ENCODE assay signal across 9 cellular contexts in the genomic region with DNA sequence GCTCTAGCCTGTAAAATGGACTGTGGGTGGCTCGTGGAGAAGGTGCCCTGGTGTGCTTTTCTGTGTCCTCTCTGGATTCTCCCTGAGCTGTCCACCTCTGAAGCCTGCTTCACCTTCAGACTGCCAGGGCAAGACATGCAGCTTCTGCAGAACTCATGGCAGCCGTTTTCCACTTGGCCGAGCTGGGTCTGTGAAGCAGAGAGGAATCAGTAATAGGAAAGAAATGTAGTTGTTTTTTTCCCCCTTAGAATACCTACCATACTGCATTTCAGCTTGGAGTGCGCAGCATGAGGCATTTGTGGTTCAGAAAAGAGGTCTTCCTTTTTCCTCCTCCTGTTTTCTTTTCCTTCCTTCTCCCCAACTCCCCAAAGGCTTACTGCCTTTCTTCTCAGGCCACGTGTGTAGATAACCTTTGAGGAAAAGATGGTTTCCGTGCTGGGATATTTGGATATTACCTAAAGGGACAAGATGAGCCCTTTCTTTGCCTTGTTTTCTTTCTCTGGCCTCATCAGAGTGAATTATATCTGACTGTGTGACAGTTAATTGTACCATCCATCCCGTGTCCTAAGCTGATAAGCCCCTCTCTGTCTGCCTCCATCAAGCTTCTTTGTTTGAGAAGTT. TPM values are rescaled to one million over a fixed set of nuclear protein-coding genes. Genes with fewer than 3 reads are reported as not detected.
DNase-seq lines count a peak whose midpoint lies in the region; ATAC-seq and TF ChIP-seq lines count a peak whose summit lies in the region.
"Had no signal": no experiment of that assay in that cellular context is flagged by ENCODE, and none has a peak within 500 bp of the region (broad histone marks: within the 10 kb centered on the region; RNA-seq: fewer than 3 reads in every experiment).

No MANE protein-coding gene starts in this region.

- CTCF ChIA-PET in Panc1 (lab: Charles Lee): no interaction called here

- in situ Hi-C loops in GM23248 (cut with MboI) (no loop called here), Panc1 (cut with HindIII; ENCODE audit: low pct_unique_long_range_greater_than_20kb, low sequenced_read_pairs) (no loop called here), gastrocnemius medialis (cut with MboI; ENCODE audit: low sequenced_read_pairs in 4 of 4) (no loop called here)

- peak; percentile 55 for DNase-seq in GM23248
- DNase-seq in Panc1 (ENCODE audit: low read depth, low spot score): no peak
- DNase-seq in gastrocnemius medialis: no peak
- no peak for DNase-seq in NCI-H128 (lab: John Stamatoyannopoulos, UW; ENCODE audit: unreplicated experiment)
- DNase-seq in amniotic stem cell (lab: John Stamatoyannopoulos, UW): no peak
- DNase-seq in head of caudate nucleus: no peak
- DNase-seq: activated CD4-positive, alpha-beta T cell treated with anti-CD3 and anti-CD28 coated beads, Interleukin-2, amount 50 U/mL, for 48 hours had no signal

- WGBS in GM23248 (ENCODE audit: low coverage in 1 of 2, low lambda C conversion rate in 2 of 2, missing lambda C conversion rate in 2 of 2), 2 experiments: 45 to 53% methylated on average over 7 of the region's 7 CpGs
- WGBS in esophagus, 2 donors: 45 to 50% methylated on average over 7 of the region's 7 CpGs

- peak overlapping the region; percentile 45 for H3K4me3 ChIP-seq in GM23248
- H3K4me3 ChIP-seq in Panc1 (ENCODE audit: low read depth in 2 of 2, low read length in 2 of 2): no peak overlapping the region
- no peak overlapping the region for H3K4me3 ChIP-seq in esophagus (ENCODE audit: low read depth in 1 of 2, low read length in 2 of 2)
- H3K4me3 ChIP-seq in gastrocnemius medialis: no peak overlapping the region

- H3K9ac ChIP-seq in GM23248: peak overlapping the region; percentile 64

- no TSS peak for BruUV-seq in Panc1 (replicated peaks; lab: Mats Ljungman, UMichigan)

- H3K27ac ChIP-seq in GM23248 (peak overlapping the region; percentile 76), Panc1 (ENCODE audit: low read length) (peak overlapping the region; percentile 26; the same call in 1 of the 2 replicates), esophagus (ENCODE audit: low read depth in 2 of 2, low read length in 1 of 2) (peak overlapping the region; percentile 95 to 98), gastrocnemius medialis (peak overlapping the region; percentile 65 to 96 (median 80))

- H3K4me2 ChIP-seq in GM23248 (ENCODE audit: unreplicated experiment): peak overlapping the region; percentile 61

- intact Hi-C loops in Panc1 (cut with micrococcal nuclease; ENCODE audit: unreplicated experiment): no loop called here
- intact Hi-C loops in gastrocnemius medialis (cut with DNase I; ENCODE audit: low total_unique reads): loop anchor here (5.0 kb wide), 1 partner anchor 415 kb away; no protein-coding TSS in a partner anchor
- intact Hi-C loops in head of caudate nucleus (cut with DNase I): no loop called here

- TF ChIP-seq CTCF in Panc1 (IDR thresholded peaks at IDR 0.05): no peak
- no peak for TF ChIP-seq CTCF in gastrocnemius medialis (IDR thresholded peaks at IDR 0.05 in 4 of 5, conservative IDR thresholded peaks at IDR 0.05 in 1 of 5)

- no peaks in the 10 kb centered on the region for H3K27me3 ChIP-seq in GM23248 (replicated peaks; ENCODE audit: insufficient read depth)
- H3K27me3 ChIP-seq in Panc1 (ENCODE audit: control insufficient read depth, insufficient read depth, low read length): no peaks in the 10 kb centered on the region
- H3K27me3 ChIP-seq in esophagus (ENCODE audit: control insufficient read depth in 1 of 2, insufficient read depth in 2 of 2, low read length in 2 of 2): no peaks in the 10 kb centered on the region
- H3K27me3 ChIP-seq in gastrocnemius medialis: no peaks in the 10 kb centered on the region

- H3K9me3 ChIP-seq in GM23248 (ENCODE audit: low read depth) (no peaks in the 10 kb centered on the region), Panc1 (ENCODE audit: control insufficient read depth, insufficient read depth, low read depth, low read length) (no peaks in the 10 kb centered on the region), esophagus (ENCODE audit: control insufficient read depth in 2 of 2, insufficient read depth in 1 of 2, low read depth in 1 of 2, low read length in 1 of 2) (no peaks in the 10 kb centered on the region), gastrocnemius medialis (no peaks in the 10 kb centered on the region)

- no peaks in the 10 kb centered on the region for H3K9me2 ChIP-seq in GM23248 (ENCODE audit: insufficient read depth)

- ATAC-seq in Panc1 (no peak), gastrocnemius medialis (peak in 1 of 2 donors; percentile 18), HG02852 (IDR thresholded peaks at IDR 0.05; ENCODE audit: unreplicated experiment) (no peak)

- H3K36me3 ChIP-seq in GM23248 (ENCODE audit: low read depth): no peaks in the 10 kb centered on the region
- H3K36me3 ChIP-seq in Panc1 (ENCODE audit: control insufficient read depth, insufficient read depth, low read length): no peaks in the 10 kb centered on the region
- peaks cover 0 to 6% of the 10 kb centered on the region in 2 donors for H3K36me3 ChIP-seq in esophagus (ENCODE audit: control insufficient read depth in 2 of 2, insufficient read depth in 2 of 2, low read length in 1 of 2)
- H3K36me3 ChIP-seq in gastrocnemius medialis: no peaks in the 10 kb centered on the region

- H3K79me2 ChIP-seq in GM23248 (ENCODE audit: insufficient read depth): peaks cover 100% of the 10 kb centered on the region

- no peaks in the 10 kb centered on the region for H4K20me1 ChIP-seq in GM23248 (ENCODE audit: insufficient read depth)

- POLR2A ChIA-PET in Panc1 (lab: Charles Lee): interaction anchor here (0.6 to 0.9 kb wide), 4 partner anchors 10 to 456 kb away, joined by 3 to 8 read pairs (median 4); no protein-coding TSS in a partner anchor

- peaks cover 39% of the 10 kb centered on the region for H3F3A ChIP-seq in GM23248 (ENCODE audit: insufficient read depth)

- H3K4me1 ChIP-seq in GM23248 (ENCODE audit: insufficient read depth) (peaks cover 74% of the 10 kb centered on the region), Panc1 (ENCODE audit: control insufficient read depth, insufficient read depth, low read length) (peaks cover 59% of the 10 kb centered on the region), esophagus (ENCODE audit: control insufficient read depth in 2 of 2, insufficient read depth in 2 of 2, low read length in 1 of 2) (peaks cover 12 to 23% of the 10 kb centered on the region in 2 donors), gastrocnemius medialis (peaks cover 62 to 68% of the 10 kb centered on the region in 2 donors)

- H2AFZ ChIP-seq in GM23248: 0 out of 2 replicates have a peak overlapping the region, but pooled peaks have one; percentile 47

- no peak for TF ChIP-seq POLR2A in gastrocnemius medialis (IDR thresholded peaks at IDR 0.05)

RNA-seq across cellular contexts. Expression of a gene that starts 39.4 kb away (rescaled TPM):
- 9.4 and 12.4 TPM in 2 replicates for total RNA-seq in GM23248 (2014; rRNA removed; shearing (Covaris generic))
- polyA plus RNA-seq in GM23248 (2016; fragmentation: Nextera tagmentation; extraction: Ambion mirVana) (6.4 and 7.5 TPM in 2 replicates), esophagus (10 to 100 TPM; 13.0 to 19.7 TPM)
- total RNA-seq in Panc1 (2021; ENCODE audit: unreplicated experiment) (30.7 TPM), gastrocnemius medialis (10 to 100 TPM; 18.0 to 41.3 (median 39.2) TPM)
- 17.9 TPM for polyA plus RNA-seq in Panc1 (2012; ENCODE audit: insufficient read length)

Comparison
In these comparisons a context has a peak if more than half of its experiments do, and no peak if none do; other contexts are left out.
1. H3K27ac ChIP-seq: peak in every context shown above with its lines; median percentile 96 in esophagus; 80 in gastrocnemius medialis; 76 in GM23248; 26 in Panc1.